ENCODE assay signal across 8 cellular contexts in genomic region chr4:153204247-153205027, GRCh38. TPM values are rescaled to one million over a fixed set of nuclear protein-coding genes. Genes with fewer than 3 reads are reported as not detected.
DNase-seq lines count a peak whose midpoint lies in the region; ATAC-seq and TF ChIP-seq lines count a peak whose summit lies in the region.

TSS of gene TRIM2 (plus strand) at chr4:153204443. CDS start at chr4:153204531, 88 bp downstream.

- no peaks in the 10 kb centered on the region for H3K27me3 ChIP-seq in WERI-Rb-1 (ENCODE audit: insufficient read depth, low read depth, severe bottlenecking)

- H3K27ac ChIP-seq in WERI-Rb-1 = peak within 1 kb of the TSS; percentile 42

- H3K9me3 Mint-ChIP-seq in nephron progenitor cell = no peaks in the 10 kb centered on the region
- H3K9me3 Mint-ChIP-seq in natural killer cell = no peaks in the 10 kb centered on the region

- intact Hi-C loops in natural killer cell (cut with micrococcal nuclease) = no loop called here

- peaks cover 9% of the 10 kb centered on the region for H3K36me3 Mint-ChIP-seq in nephron progenitor cell (ENCODE audit: low read depth)
- H3K36me3 Mint-ChIP-seq in natural killer cell = no peaks in the 10 kb centered on the region

- ATAC-seq in natural killer cell = no peak

- H3K4me1 Mint-ChIP-seq in nephron progenitor cell (peaks cover 66% of the 10 kb centered on the region), natural killer cell (peaks cover 0 to 13% of the 10 kb centered on the region in 2 donors)

- no peaks in the 10 kb centered on the region for H3K9me3 ChIP-seq in WERI-Rb-1 (ENCODE audit: severe bottlenecking)

- no peaks in the 10 kb centered on the region for H3K36me3 ChIP-seq in WERI-Rb-1

- peak within 1 kb of the TSS; percentile 23 for H3K4me3 ChIP-seq in WERI-Rb-1 (ENCODE audit: low read depth, low read length)
- H3K4me3 ChIP-seq in foreskin fibroblast (ENCODE audit: low read depth in 1 of 2, low read length in 2 of 2) = peak within 1 kb of the TSS; percentile 0 to 45

- H3K4me3 Mint-ChIP-seq in nephron progenitor cell (peak within 1 kb of the TSS; percentile 90), natural killer cell (no peak within 1 kb of the TSS)

- in situ Hi-C loops in Caki2 (cut with HindIII; ENCODE audit: low pct_unique_long_range_greater_than_20kb, low sequenced_read_pairs) = no loop called here

- TF ChIP-seq CTCF in WERI-Rb-1 (IDR thresholded peaks at IDR 0.05; ENCODE audit: low read depth, low read length) (no peak), foreskin fibroblast (IDR thresholded peaks at IDR 0.05; ENCODE audit: low read depth, low read length) (no peak), nephron progenitor cell (IDR thresholded peaks at IDR 0.05) (no peak), natural killer cell (IDR thresholded peaks at IDR 0.05) (no peak)

- DNase-seq in Caki2 (ENCODE audit: low read depth) (peak; percentile 96), HT1080 (ENCODE audit: low read depth) (no peak), WERI-Rb-1 (peak; percentile 78), foreskin fibroblast (peak; percentile 47 to 54), nephron progenitor cell (peak; percentile 84), natural killer cell (no peak), NCI-H1694 treated with DMSO at 0.1 percent for 48 hours (lab: John Stamatoyannopoulos, UW) (no peak)
- DNase-seq in stimulated activated CD4-positive, alpha-beta T cell treated with anti-CD3 and anti-CD28 coated beads, Interleukin-1b, Interleukin-23, amount 100 ng/mL, for 48 hours = no peak

- H3K27ac Mint-ChIP-seq in nephron progenitor cell (peak within 1 kb of the TSS; percentile 95), natural killer cell (no peak within 1 kb of the TSS)

- peaks cover 6% of the 10 kb centered on the region for H3K27me3 Mint-ChIP-seq in nephron progenitor cell (ENCODE audit: low read depth, poor library complexity)
- peaks cover 8 to 14% of the 10 kb centered on the region in 2 donors for H3K27me3 Mint-ChIP-seq in natural killer cell (ENCODE audit: low read depth in 2 of 2)

RNA-seq across cellular contexts. Expression of gene TRIM2, which starts in this region (rescaled TPM):
- 23.8 and 43.7 TPM in 2 replicates for total RNA-seq in Caki2 (2014; rRNA removed; shearing (Covaris generic); ENCODE audit: low replicate concordance)
- 19.0 and 28.0 TPM in 2 replicates for total RNA-seq in HT1080 (2014; rRNA removed; shearing (Covaris generic))
- polyA plus RNA-seq in HT1080 (2015; cell fraction: cytosol; rRNA removed) = 5.0 and 6.3 TPM in 2 replicates
- polyA plus RNA-seq in HT1080 (2015; cell fraction: nucleus; rRNA removed) = 6.3 and 7.8 TPM in 2 replicates
- under 1 TPM in 1 of 3 donors, not detected in 2; 0.11 TPM for total RNA-seq in natural killer cell

Comparison
In these comparisons a context has a peak if more than half of its experiments do, and no peak if none do; other contexts are left out.
1. RNA of gene TRIM2 (total RNA-seq): 23.8 to 43.7 TPM in Caki2 and 19.0 to 28.0 TPM in HT1080; 0.11 TPM in natural killer cell; every median in the first group is over 10 times any median in the second.
2. DNase-seq: peak in Caki2 (single experiment), WERI-Rb-1 (single experiment), foreskin fibroblast (2 of 2) and nephron progenitor cell (single experiment); none in HT1080 (single experiment), stimulated activated CD4-positive, alpha-beta T cell treated with anti-CD3 and anti-CD28 coated beads, Interleukin-1b, Interleukin-23, amount 100 ng/mL, for 48 hours (single experiment), natural killer cell (single experiment) and NCI-H1694 treated with DMSO at 0.1 percent for 48 hours (single experiment).